Comparison of ENCODE assay signal across 9 cellular contexts in genomic region chr11:65662802-65663633, GRCh38. TPM values are rescaled to one million over a fixed set of nuclear protein-coding genes. Genes with fewer than 3 reads are reported as not detected.
DNase-seq lines count a peak whose midpoint lies in the region; ATAC-seq, FAIRE-seq and TF ChIP-seq lines count a peak whose summit lies in the region.
"Had no signal": no experiment of that assay in that cellular context is flagged by ENCODE, and none has a peak within 500 bp of the region (broad histone marks: within the 10 kb centered on the region; RNA-seq: fewer than 3 reads in every experiment).

Gene RELA (minus strand): TSS chr11:65662916. CDS start chr11:65662832, 84 bp downstream.

- peaks cover 12% of the 10 kb centered on the region for H3K4me1 ChIP-seq in keratinocyte (ENCODE audit: control insufficient read depth, extremely low read depth, insufficient read depth, low read length)

- no peak for FAIRE-seq in keratinocyte (lab: Jason Lieb, UNC)
- FAIRE-seq: TTC549 had no signal

- ATAC-seq in GM18867 (IDR thresholded peaks at IDR 0.05; ENCODE audit: unreplicated experiment) = peak; percentile 74
- peak; percentile 75 for ATAC-seq in HG03097 (IDR thresholded peaks at IDR 0.05; ENCODE audit: low FRiP score, unreplicated experiment)

- dilution Hi-C loops in keratinocyte (cut with MboI; ENCODE audit: extremely low pct_ligation_motif_present, low sequenced_read_pairs) = no loop called here

- H4K20me1 ChIP-seq in keratinocyte (ENCODE audit: control insufficient read depth, extremely low read depth, insufficient read depth, low read length) = no peaks in the 10 kb centered on the region

- H3K4me2 ChIP-seq in keratinocyte (ENCODE audit: control insufficient read depth, extremely low read depth, insufficient read depth, low read depth, low read length) = peak within 1 kb of the TSS; percentile 97

- POLR2A ChIA-PET in AG04450 (lab: Yijun Ruan, JAX) = interaction anchor here (0.5 to 3.0 kb wide), 10 partner anchors 10 to 253 kb away, joined by 3 to 24 read pairs (median 4); partner anchors contain the start of genes KAT5, PCNX3 and SIPA1

- H3K9me3 ChIP-seq in AG04450 (ENCODE audit: control insufficient read depth, insufficient read depth, low read length) = no peaks in the 10 kb centered on the region
- no peaks in the 10 kb centered on the region for H3K9me3 ChIP-seq in keratinocyte (ENCODE audit: control insufficient read depth, low read depth, low read length)

- H3K4me3 ChIP-seq in AG04450 (ENCODE audit: low read depth, low read length) (peak within 1 kb of the TSS; percentile 98), keratinocyte (ENCODE audit: control insufficient read depth in 2 of 3, extremely low read depth in 1 of 3, insufficient read depth in 2 of 3, low read depth in 1 of 3, low read length in 3 of 3) (peak within 1 kb of the TSS; percentile 70 to 98 (median 96))

- H3K9me1 ChIP-seq in keratinocyte (ENCODE audit: control insufficient read depth, extremely low read depth, insufficient read depth, low read length) = no peaks in the 10 kb centered on the region

- TF ChIP-seq CTCF in AG04450 (IDR thresholded peaks at IDR 0.05; ENCODE audit: low read depth, low read length) = no peak
- TF ChIP-seq CTCF in keratinocyte (optimal IDR thresholded peaks at IDR 0.05 in 1 of 3, IDR thresholded peaks at IDR 0.05 in 1 of 3, conservative IDR thresholded peaks at IDR 0.05 in 1 of 3; ENCODE audit: extremely low read depth in 1 of 3, insufficient read depth in 2 of 3, low read length in 3 of 3) = no peak

- H3K27me3 ChIP-seq in AG04450 (ENCODE audit: control insufficient read depth, insufficient read depth, low read length) = no peaks in the 10 kb centered on the region
- H3K27me3 ChIP-seq in keratinocyte (ENCODE audit: control insufficient read depth, extremely low read depth, insufficient read depth, low read length) = no peaks in the 10 kb centered on the region

- H2AFZ ChIP-seq in keratinocyte (ENCODE audit: control insufficient read depth, low read length) = peak within 1 kb of the TSS; percentile 93

- H3K27ac ChIP-seq in AG04450 (ENCODE audit: low read depth, low read length) (peak within 1 kb of the TSS; percentile 98), keratinocyte (ENCODE audit: control insufficient read depth, insufficient read depth, low read length) (peak within 1 kb of the TSS; percentile 97)

- peak within 1 kb of the TSS; percentile 97 for H3K9ac ChIP-seq in keratinocyte (ENCODE audit: control insufficient read depth, extremely low read depth, insufficient read depth, low read length)

- CTCF ChIA-PET in AG04450 (lab: Charles Lee) = interaction anchor here (0.6 to 1.1 kb wide), 5 partner anchors 26 to 299 kb away, joined by 3 to 5 read pairs (median 4); partner anchors contain the start of gene FIBP

- DNase-seq in AG04450 (ENCODE audit: low read depth, low spot score) = peak; percentile 87
- DNase-seq in NCI-H2227 (lab: John Stamatoyannopoulos, UW; ENCODE audit: unreplicated experiment) = peak; percentile 94
- DNase-seq in activated CD4-positive, CD25-positive, alpha-beta regulatory T cell treated with anti-CD3 and anti-CD28 coated beads, Interleukin-2, amount 50 U/mL, for 16 hours (ENCODE audit: low read depth, low spot score) = peak; percentile 74
- peak; percentile 88 for DNase-seq in central memory CD4-positive, alpha-beta T cell
- DNase-seq in keratinocyte (ENCODE audit: low read depth, low spot score) = no peak
- DNase-seq in stimulated activated CD4-positive, alpha-beta T cell treated with anti-CD3 and anti-CD28 coated beads, Interleukin-15, amount 100 ng/mL, for 1 hour (ENCODE audit: low read depth in 1 of 2, low spot score in 1 of 2) = peak; percentile 82 to 86

- peaks cover 28 to 30% of the 10 kb centered on the region in 2 experiments for H3K36me3 ChIP-seq in keratinocyte (ENCODE audit: control insufficient read depth in 2 of 2, extremely low read depth in 1 of 2, insufficient read depth in 2 of 2, low read length in 2 of 2)

- peaks cover 23% of the 10 kb centered on the region for H3K79me2 ChIP-seq in keratinocyte (ENCODE audit: control insufficient read depth, insufficient read depth, low read length)

RNA-seq across cellular contexts. Expression of gene RELA, which starts in this region (rescaled TPM):
- polyA plus RNA-seq in AG04450 (2011; rRNA removed) (23.4 and 26.7 TPM in 2 replicates), keratinocyte (20.4 to 49.4 TPM (median 23.5 TPM) in 3 replicates)
- 28.0 and 41.4 TPM in 2 replicates for polyA minus RNA-seq in AG04450 (2011; rRNA and poly(A)+ RNA removed)
- polyA plus RNA-seq in keratinocyte (2011; ENCODE audit: low read depth) = 32.8 TPM
- polyA plus RNA-seq in keratinocyte (2011; cell fraction: cytosol; rRNA removed) = 29.6 and 40.9 TPM in 2 replicates
- polyA plus RNA-seq in keratinocyte (2011; cell fraction: nucleus; rRNA removed) = 53.6 and 57.6 TPM in 2 replicates
- 55.0 and 57.5 TPM in 2 replicates for polyA plus RNA-seq in keratinocyte (2012; ENCODE audit: low replicate concordance)
- 25.4 to 159 TPM (median 34.4 TPM) in 3 replicates for polyA minus RNA-seq in keratinocyte
- 29.5 TPM for polyA minus RNA-seq in keratinocyte (2011; cell fraction: cytosol; rRNA and poly(A)+ RNA removed)
- polyA minus RNA-seq in keratinocyte (2011; cell fraction: nucleus; rRNA and poly(A)+ RNA removed) = 19.3 and 22.6 TPM in 2 replicates
